In genomic region chr5:5326126-5326758, GRCh38 we compare ENCODE assay signal across 25 cellular contexts.
DNase-seq lines count a peak whose midpoint lies in the region; ATAC-seq, FAIRE-seq and TF ChIP-seq lines count a peak whose summit lies in the region.
"Had no signal": no experiment of that assay in that cellular context is flagged by ENCODE, and none has a peak within 500 bp of the region (broad histone marks: within the 10 kb centered on the region; RNA-seq: fewer than 3 reads in every experiment).

No MANE protein-coding gene starts in this region.

- H3K27me3 ChIP-seq in H9 (ENCODE audit: insufficient read depth, low read length) (peaks cover 2% of the 10 kb centered on the region; the same call in 1 of the 2 replicates), astrocyte (ENCODE audit: insufficient read depth, low read length) (no peaks in the 10 kb centered on the region), neuronal stem cell (ENCODE audit: control insufficient read depth in 3 of 3, insufficient read depth in 3 of 3, low read depth in 1 of 3, low read length in 3 of 3) (no peaks in the 10 kb centered on the region), small intestine (ENCODE audit: control insufficient read depth in 2 of 2, insufficient read depth in 2 of 2, low read length in 2 of 2) (no peaks in the 10 kb centered on the region)
- H3K27me3 ChIP-seq: BLaER1, upper lobe of left lung had no signal

- no peak overlapping the region for H3K56ac ChIP-seq in H9 (ENCODE audit: insufficient read length, low read depth, low read length)

- H3K27me3 Mint-ChIP-seq in H9 (ENCODE audit: low read depth): peaks cover 8% of the 10 kb centered on the region
- peaks cover 2% of the 10 kb centered on the region for H3K27me3 Mint-ChIP-seq in astrocyte (ENCODE audit: low read depth, unreplicated experiment)
- H3K27me3 Mint-ChIP-seq in activated CD8-positive, alpha-beta T cell treated with anti-CD3 and anti-CD28 coated beads for 36 hours: no peaks in the 10 kb centered on the region
- H3K27me3 Mint-ChIP-seq: activated naive CD8-positive, alpha-beta T cell treated with anti-CD3 and anti-CD28 coated beads for 36 hours; activated T-cell treated with anti-CD3 and anti-CD28 coated beads, Interleukin-2, amount 50 U/mL, for 24 hours; dendritic cell treated with granulocyte-macrophage colony-stimulating factor and Interleukin-4, amounts not matched to agents 40 ng/mL and 50 ng/mL, for 4 days had no signal

- H3T11ph ChIP-seq in H9 (ENCODE audit: low read length): no peak overlapping the region

- H2BK120ac ChIP-seq in H9 (ENCODE audit: low read depth, low read length, poor library complexity, severe bottlenecking) (no peak overlapping the region), neuronal stem cell (ENCODE audit: low read depth, low read length) (peak overlapping the region; percentile 99)

- CTCF ChIA-PET in activated CD8-positive, alpha-beta T cell treated with anti-CD3 and anti-CD28 coated beads for 36 hours (lab: Charles Lee): no interaction called here

- TF ChIP-seq CTCF in H9 (conservative IDR thresholded peaks at IDR 0.05) (no peak), astrocyte (IDR thresholded peaks at IDR 0.05; ENCODE audit: insufficient read depth, low read depth, low read length) (no peak)
- TF ChIP-seq CTCF in activated CD8-positive, alpha-beta T cell treated with anti-CD3 and anti-CD28 coated beads for 36 hours (IDR thresholded peaks at IDR 0.05): no peak

- H3K9me3 ChIP-seq in H9 (ENCODE audit: control insufficient read depth, low read depth, low read length): no peaks in the 10 kb centered on the region
- H3K9me3 ChIP-seq in astrocyte (ENCODE audit: insufficient read depth, low read depth, low read length): no peaks in the 10 kb centered on the region
- H3K9me3 ChIP-seq in neuronal stem cell (replicated peaks in 1 of 2; ENCODE audit: control insufficient read depth in 2 of 2, insufficient read depth in 1 of 2, low read depth in 1 of 2, low read length in 2 of 2): no peaks in the 10 kb centered on the region
- H3K9me3 ChIP-seq in small intestine (ENCODE audit: control insufficient read depth, low read depth): no peaks in the 10 kb centered on the region
- H3K9me3 ChIP-seq: upper lobe of left lung had no signal

- H3K4me1 Mint-ChIP-seq in H9: peaks cover 40 to 48% of the 10 kb centered on the region in 2 experiments
- H3K4me1 Mint-ChIP-seq in astrocyte (ENCODE audit: low read depth, unreplicated experiment): peaks cover 41% of the 10 kb centered on the region
- H3K4me1 Mint-ChIP-seq in activated CD8-positive, alpha-beta T cell treated with anti-CD3 and anti-CD28 coated beads for 36 hours (ENCODE audit: low read depth): no peaks in the 10 kb centered on the region
- H3K4me1 Mint-ChIP-seq: activated naive CD8-positive, alpha-beta T cell treated with anti-CD3 and anti-CD28 coated beads for 36 hours; T-cell had no signal

- FAIRE-seq in astrocyte (lab: Jason Lieb, UNC): no peak
- no peak for FAIRE-seq in small intestine (lab: Jason Lieb, UNC)

- H3K4me1 ChIP-seq in H9 (ENCODE audit: insufficient read depth, low read length) (peaks cover 12% of the 10 kb centered on the region; the same call in 1 of the 2 replicates), astrocyte (ENCODE audit: insufficient read depth, low read length) (peaks cover 12% of the 10 kb centered on the region), neuronal stem cell (ENCODE audit: control insufficient read depth in 2 of 2, insufficient read depth in 1 of 2, low read depth in 1 of 2, low read length in 2 of 2) (peaks cover 2 to 23% of the 10 kb centered on the region in 2 donors), small intestine (ENCODE audit: control insufficient read depth in 2 of 2, insufficient read depth in 1 of 2, low read depth in 1 of 2, low read length in 1 of 2) (no peaks in the 10 kb centered on the region)
- H3K4me1 ChIP-seq: BLaER1 had no signal

- no peak overlapping the region for H4K91ac ChIP-seq in H9 (ENCODE audit: insufficient read length, low read depth, low read length)
- H4K91ac ChIP-seq in neuronal stem cell (ENCODE audit: low read depth, low read length, poor library complexity): peak overlapping the region; percentile 89

- H2BK12ac ChIP-seq in H9 (ENCODE audit: insufficient read length, low read depth, low read length): no peak overlapping the region
- H2BK12ac ChIP-seq in neuronal stem cell (ENCODE audit: low read length): peak overlapping the region; percentile 82

- H3K18ac ChIP-seq in H9 (ENCODE audit: insufficient read length, low read depth, low read length) (no peak overlapping the region), neuronal stem cell (ENCODE audit: low read length) (peak overlapping the region; percentile 95)

- no peak overlapping the region for H2BK15ac ChIP-seq in H9 (ENCODE audit: low read depth, low read length)
- peak overlapping the region; percentile 93 for H2BK15ac ChIP-seq in neuronal stem cell (ENCODE audit: low read length)

- H2BK5ac ChIP-seq in H9 (ENCODE audit: insufficient read length, low read length) (no peak overlapping the region), neuronal stem cell (ENCODE audit: low read length) (peak overlapping the region; percentile 44)

- H3K9me3 Mint-ChIP-seq in H9 (peaks cover 0 to 4% of the 10 kb centered on the region in 2 experiments; a peak in 2 of 5 replicates), astrocyte (ENCODE audit: unreplicated experiment) (peaks cover 7% of the 10 kb centered on the region)
- peaks cover 8% of the 10 kb centered on the region for H3K9me3 Mint-ChIP-seq in activated CD8-positive, alpha-beta T cell treated with anti-CD3 and anti-CD28 coated beads for 36 hours

- H4K8ac ChIP-seq in H9 (replicated peaks; ENCODE audit: insufficient read length, low read depth, low read length) (no peak overlapping the region), neuronal stem cell (ENCODE audit: low read depth, low read length) (peak overlapping the region; percentile 83)

- no peak for DNase-seq in H9
- DNase-seq in astrocyte (ENCODE audit: low read depth): peak; percentile 65
- DNase-seq in islet precursor cell: peak; percentile 92
- DNase-seq in neuronal stem cell (ENCODE audit: low spot score): peak; percentile 30
- no peak for DNase-seq in activated CD8-positive, alpha-beta T cell treated with anti-CD3 and anti-CD28 coated beads for 36 hours
- DNase-seq in small intestine: no peak
- DNase-seq: activated CD4-positive, alpha-beta T cell treated with anti-CD3 and anti-CD28 coated beads, Interleukin-2, amount 50 U/mL, for 1 hour; activated gamma-delta T cell; activated naive CD8-positive, alpha-beta T cell treated with anti-CD3 and anti-CD28 coated beads for 36 hours; activated T-cell treated with anti-CD3 and anti-CD28 coated beads, Interleukin-2, amount 50 U/mL, for 24 hours; aorta; caudate nucleus; DMS153; foreskin fibroblast; head of caudate nucleus; NCI-H1048; NCI-H82; occipital lobe; stimulated activated naive CD4-positive, alpha-beta T cell; T-cell; upper lobe of left lung had no signal

- no peaks in the 10 kb centered on the region for H3K23me2 ChIP-seq in H9 (ENCODE audit: insufficient read length, low read depth, low read length, poor library complexity, severe bottlenecking)

- H3K4me2 ChIP-seq in H9 (ENCODE audit: insufficient read depth, insufficient read length, low read length) (no peak overlapping the region), astrocyte (ENCODE audit: low read length) (peak overlapping the region; percentile 45), neuronal stem cell (ENCODE audit: insufficient read depth, low read length, poor library complexity, severe bottlenecking) (no peak overlapping the region)
- H3K4me2 ChIP-seq: BLaER1 had no signal

- peak overlapping the region; percentile 26 to 88 (median 78); a peak in 4 of 7 replicates for H3K27ac Mint-ChIP-seq in H9
- H3K27ac Mint-ChIP-seq in astrocyte (ENCODE audit: unreplicated experiment): peak overlapping the region; percentile 88
- H3K27ac Mint-ChIP-seq in activated CD8-positive, alpha-beta T cell treated with anti-CD3 and anti-CD28 coated beads for 36 hours: no peak overlapping the region
- H3K27ac Mint-ChIP-seq: activated naive CD8-positive, alpha-beta T cell treated with anti-CD3 and anti-CD28 coated beads for 36 hours; activated T-cell treated with anti-CD3 and anti-CD28 coated beads, Interleukin-2, amount 50 U/mL, for 24 hours; dendritic cell treated with granulocyte-macrophage colony-stimulating factor and Interleukin-4, amounts not matched to agents 40 ng/mL and 50 ng/mL, for 4 days; IgD-negative memory B cell; T-cell had no signal

- no peak overlapping the region for H2AK5ac ChIP-seq in H9 (ENCODE audit: insufficient read length, low read length)
- peak overlapping the region; percentile 99 for H2AK5ac ChIP-seq in neuronal stem cell (ENCODE audit: low read depth, low read length)

- H3K9ac ChIP-seq in H9 (ENCODE audit: extremely low read depth, insufficient read length, low read length) (no peak overlapping the region), astrocyte (ENCODE audit: low read length) (peak overlapping the region; percentile 59), neuronal stem cell (ENCODE audit: low read depth, low read length, poor library complexity) (peak overlapping the region; percentile 2)
- H3K9ac ChIP-seq: BLaER1 had no signal

- no peak overlapping the region for H4K5ac ChIP-seq in H9 (ENCODE audit: insufficient read length, low read depth, low read length)

- H2BK20ac ChIP-seq in H9 (ENCODE audit: low read depth, low read length, poor library complexity, severe bottlenecking): no peak overlapping the region

- no peaks in the 10 kb centered on the region for H4K20me1 ChIP-seq in H9 (ENCODE audit: control insufficient read depth, insufficient read depth, insufficient read length)
- no peaks in the 10 kb centered on the region for H4K20me1 ChIP-seq in astrocyte (ENCODE audit: insufficient read depth, low read length)
- H4K20me1 ChIP-seq: BLaER1 had no signal

- H3K79me1 ChIP-seq in H9 (ENCODE audit: insufficient read depth, low read depth, low read length, poor library complexity, severe bottlenecking): no peaks in the 10 kb centered on the region
- no peaks in the 10 kb centered on the region for H3K79me1 ChIP-seq in neuronal stem cell (ENCODE audit: low read depth, low read length)

- H3K36me3 Mint-ChIP-seq in H9 (ENCODE audit: insufficient read depth in 1 of 3, low read depth in 3 of 3) (peaks cover 0 to 14% (median 6%) of the 10 kb centered on the region in 3 experiments; a peak in 4 of 7 replicates), astrocyte (ENCODE audit: low read depth, unreplicated experiment) (peaks cover 2% of the 10 kb centered on the region)
- no peaks in the 10 kb centered on the region for H3K36me3 Mint-ChIP-seq in activated CD8-positive, alpha-beta T cell treated with anti-CD3 and anti-CD28 coated beads for 36 hours (ENCODE audit: low read depth)
- H3K36me3 Mint-ChIP-seq: activated naive CD8-positive, alpha-beta T cell treated with anti-CD3 and anti-CD28 coated beads for 36 hours; IgD-negative memory B cell; T-cell had no signal

- POLR2A ChIA-PET in activated CD8-positive, alpha-beta T cell treated with anti-CD3 and anti-CD28 coated beads for 36 hours (lab: Charles Lee): no interaction called here

- H3K4me3 ChIP-seq in astrocyte (ENCODE audit: insufficient read depth, low read depth, low read length) (no peak overlapping the region), neuronal stem cell (ENCODE audit: low read length in 2 of 2) (no peak overlapping the region), small intestine (ENCODE audit: low read depth in 1 of 2, low read length in 2 of 2) (no peak overlapping the region)
- H3K4me3 ChIP-seq: BLaER1, upper lobe of left lung had no signal

- H3K14ac ChIP-seq in H9 (ENCODE audit: insufficient read depth, low read length) (peak overlapping the region; percentile 55), neuronal stem cell (ENCODE audit: low read length) (peak overlapping the region; percentile 39)

- H3K36me3 ChIP-seq in astrocyte (ENCODE audit: insufficient read depth, low read length) (no peaks in the 10 kb centered on the region), neuronal stem cell (replicated peaks in 1 of 2; ENCODE audit: control insufficient read depth in 2 of 2, insufficient read depth in 2 of 2, low read length in 2 of 2) (no peaks in the 10 kb centered on the region), small intestine (ENCODE audit: control insufficient read depth in 2 of 2, insufficient read depth in 2 of 2, low read length in 2 of 2) (no peaks in the 10 kb centered on the region)
- H3K36me3 ChIP-seq: BLaER1, upper lobe of left lung had no signal

- H3K79me2 ChIP-seq in H9 (ENCODE audit: insufficient read depth, low read length): no peaks in the 10 kb centered on the region
- no peaks in the 10 kb centered on the region for H3K79me2 ChIP-seq in astrocyte (ENCODE audit: insufficient read depth, low read length)

- H3K27ac ChIP-seq in H9 (ENCODE audit: insufficient read length, low read depth, low read length) (no peak overlapping the region), astrocyte (ENCODE audit: low read depth, low read length) (peak overlapping the region; percentile 34), neuronal stem cell (replicated peaks; ENCODE audit: low read length) (peak overlapping the region; percentile 55), small intestine (ENCODE audit: low read depth in 1 of 2, low read length in 1 of 2) (no peak overlapping the region)
- H3K27ac ChIP-seq: BLaER1, upper lobe of left lung had no signal

- no peak for ATAC-seq in activated CD8-positive, alpha-beta T cell treated with anti-CD3 and anti-CD28 coated beads for 36 hours
- no peak for ATAC-seq in HG02884 (IDR thresholded peaks at IDR 0.05; ENCODE audit: unreplicated experiment)
- ATAC-seq: T-cell had no signal

- no CpG with 5 or more reads among the region's 9 CpGs for WGBS in H9 (ENCODE audit: extremely low coverage, insufficient read length, low lambda C conversion rate)
- WGBS in neuronal stem cell (ENCODE audit: extremely low coverage in 2 of 2, insufficient read length in 2 of 2, insufficient replicate concordance in 1 of 2), 2 donors: no CpG with 5 or more reads among the region's 9 CpGs
- WGBS in small intestine, 3 donors: 72 to 87% (median 74%) methylated on average over 9 of the region's 9 CpGs

- no peak overlapping the region for H3K23ac ChIP-seq in H9 (ENCODE audit: insufficient read length, low read depth, low read length)
- H3K23ac ChIP-seq in neuronal stem cell (ENCODE audit: low read depth, low read length, poor library complexity): peak overlapping the region; percentile 1

- H3K4ac ChIP-seq in H9 (ENCODE audit: low read depth, low read length) (no peak overlapping the region), neuronal stem cell (ENCODE audit: low read length) (peak overlapping the region; percentile 91)

- H3K4me3 Mint-ChIP-seq in H9 (no peak overlapping the region; a peak in 1 of 5 replicates), astrocyte (ENCODE audit: unreplicated experiment) (peak overlapping the region; percentile 20)
- H3K4me3 Mint-ChIP-seq in activated CD8-positive, alpha-beta T cell treated with anti-CD3 and anti-CD28 coated beads for 36 hours: no peak overlapping the region
- H3K4me3 Mint-ChIP-seq: activated naive CD8-positive, alpha-beta T cell treated with anti-CD3 and anti-CD28 coated beads for 36 hours; activated T-cell treated with anti-CD3 and anti-CD28 coated beads, Interleukin-2, amount 50 U/mL, for 24 hours; dendritic cell treated with granulocyte-macrophage colony-stimulating factor and Interleukin-4, amounts not matched to agents 40 ng/mL and 50 ng/mL, for 4 days; IgD-negative memory B cell; T-cell had no signal

- H2AFZ ChIP-seq in H9 (ENCODE audit: low read length) (no peak overlapping the region), astrocyte (ENCODE audit: low read depth, low read length) (no peak overlapping the region), neuronal stem cell (ENCODE audit: low read length) (peak overlapping the region; percentile 70)

- intact Hi-C loops in activated CD8-positive, alpha-beta T cell treated with anti-CD3 and anti-CD28 coated beads for 36 hours (cut with micrococcal nuclease): no loop called here

Comparison
In these comparisons a context has a peak if more than half of its experiments do, and no peak if none do; other contexts are left out.
1. DNase-seq: peak in astrocyte (single experiment), islet precursor cell (single experiment) and neuronal stem cell (single experiment); none in H9 (single experiment), activated CD8-positive, alpha-beta T cell treated with anti-CD3 and anti-CD28 coated beads for 36 hours (single experiment) and small intestine (single experiment).
2. H3K27ac ChIP-seq: peak in astrocyte (single experiment) and neuronal stem cell (single experiment); none in H9 (single experiment) and small intestine (0 of 2).